Comparison of ENCODE assay signal across 8 cellular contexts in genomic region chr4:77095101-77095826, GRCh38. TPM values are rescaled to one million over a fixed set of nuclear protein-coding genes. Genes with fewer than 3 reads are reported as not detected.
A peak's percentile ranks its signal among the peaks of the same experiment; 100 is the strongest.
DNase-seq lines count a peak whose midpoint lies in the region; ATAC-seq and TF ChIP-seq lines count a peak whose summit lies in the region.

No MANE protein-coding gene starts in this region.

- peak; percentile 96 for ATAC-seq in GM21528 (IDR thresholded peaks at IDR 0.05; ENCODE audit: low FRiP score, unreplicated experiment)

- WGBS in tibial nerve, 2 donors, result 35 to 39% methylated on average over 6 of the region's 6 CpGs

- H3K9me3 ChIP-seq in Peyer's patch (no peaks in the 10 kb centered on the region), osteoblast (ENCODE audit: low read depth, low read length) (no peaks in the 10 kb centered on the region), tibial nerve (no peaks in the 10 kb centered on the region)

- peak; percentile 68 to 85 (median 80) for TF ChIP-seq CTCF in Peyer's patch (IDR thresholded peaks at IDR 0.05)
- TF ChIP-seq CTCF in foreskin fibroblast (IDR thresholded peaks at IDR 0.05; ENCODE audit: low read depth, low read length), result peak; percentile 87
- TF ChIP-seq CTCF in osteoblast (IDR thresholded peaks at IDR 0.05; ENCODE audit: extremely low read depth, low read depth, low read length), result peak; percentile 94
- peak; percentile 76 to 89 (median 79) for TF ChIP-seq CTCF in tibial nerve (IDR thresholded peaks at IDR 0.05)

- intact Hi-C loops in activated T-helper 1 cell treated with anti-CD3 and anti-CD28 coated beads, Interleukin-12 subunit alpha, Interleukin-12 subunit beta, Interleukin-2, Interleukin-4 antibody, amounts not matched to agents 30 ng/mL and 10 ng/mL and 1 ng/mL, durations not matched to agents 14 hours and 24 hours and 36 hours (cut with micrococcal nuclease), result loop anchor here (1.0 kb wide), 4 partner anchors 19 to 263 kb away; no protein-coding TSS in a partner anchor

- H3K4me1 ChIP-seq in Peyer's patch (peaks cover 0 to 4% (median 0%) of the 10 kb centered on the region in 4 donors), osteoblast (ENCODE audit: insufficient read depth, low read length) (peaks cover 10% of the 10 kb centered on the region), tibial nerve (peaks cover 0 to 10% (median 0%) of the 10 kb centered on the region in 4 donors)

- H3K79me2 ChIP-seq in osteoblast (ENCODE audit: insufficient read depth, low read length), result no peaks in the 10 kb centered on the region

- H3K4me3 ChIP-seq in Peyer's patch (no peak overlapping the region), foreskin fibroblast (ENCODE audit: low read depth in 1 of 2, low read length in 2 of 2) (no peak overlapping the region), osteoblast (ENCODE audit: insufficient read depth, low read length) (peak overlapping the region; percentile 19), tibial nerve (no peak overlapping the region)

- H3K27me3 ChIP-seq in Peyer's patch (no peaks in the 10 kb centered on the region), osteoblast (ENCODE audit: insufficient read depth, low read length) (no peaks in the 10 kb centered on the region), tibial nerve (no peaks in the 10 kb centered on the region)

- H3K36me3 ChIP-seq in Peyer's patch (no peaks in the 10 kb centered on the region), osteoblast (ENCODE audit: insufficient read depth, low read length) (no peaks in the 10 kb centered on the region), tibial nerve (no peaks in the 10 kb centered on the region)

- TF ChIP-seq POLR2A in Peyer's patch (IDR thresholded peaks at IDR 0.05) (no peak), tibial nerve (IDR thresholded peaks at IDR 0.05) (no peak)

- no peaks in the 10 kb centered on the region for H3K9me3 Mint-ChIP-seq in activated T-helper 1 cell treated with anti-CD3 and anti-CD28 coated beads, Interleukin-12 subunit alpha, Interleukin-12 subunit beta, Interleukin-2, Interleukin-4 antibody, amounts not matched to agents 30 ng/mL and 10 ng/mL and 1 ng/mL, durations not matched to agents 14 hours and 24 hours and 36 hours

- no peak overlapping the region for H3K27ac ChIP-seq in Peyer's patch
- no peak overlapping the region for H3K27ac ChIP-seq in osteoblast (ENCODE audit: low read depth, low read length)
- no peak overlapping the region for H3K27ac ChIP-seq in tibial nerve

- H3K4me1 Mint-ChIP-seq in activated T-helper 1 cell treated with anti-CD3 and anti-CD28 coated beads, Interleukin-12 subunit alpha, Interleukin-12 subunit beta, Interleukin-2, Interleukin-4 antibody, amounts not matched to agents 30 ng/mL and 10 ng/mL and 1 ng/mL, durations not matched to agents 14 hours and 24 hours and 36 hours (ENCODE audit: low read depth), result peaks cover 18% of the 10 kb centered on the region

- no peak overlapping the region for H3K4me3 Mint-ChIP-seq in activated T-helper 1 cell treated with anti-CD3 and anti-CD28 coated beads, Interleukin-12 subunit alpha, Interleukin-12 subunit beta, Interleukin-2, Interleukin-4 antibody, amounts not matched to agents 30 ng/mL and 10 ng/mL and 1 ng/mL, durations not matched to agents 14 hours and 24 hours and 36 hours

- DNase-seq in DMS53 treated with DMSO at 0.1 percent for 48 hours (lab: John Stamatoyannopoulos, UW; ENCODE audit: unreplicated experiment), result peak; percentile 60
- DNase-seq in HuH-7.5 (ENCODE audit: low spot score), result peak; percentile 40
- peak; percentile 71 to 93 (median 86) for DNase-seq in Peyer's patch
- peak; percentile 45 for DNase-seq in activated T-helper 1 cell treated with anti-CD3 and anti-CD28 coated beads, Interleukin-12 subunit alpha, Interleukin-12 subunit beta, Interleukin-2, Interleukin-4 antibody, amounts not matched to agents 30 ng/mL and 10 ng/mL and 1 ng/mL, durations not matched to agents 14 hours and 24 hours and 36 hours (ENCODE audit: low spot score)
- peak; percentile 46 to 79 for DNase-seq in foreskin fibroblast
- peak; percentile 70 for DNase-seq in osteoblast (ENCODE audit: insufficient read length, low spot score, missing footprints)
- peak; percentile 76 to 83 for DNase-seq in tibial nerve (ENCODE audit: low spot score in 2 of 2)

- H3K27ac Mint-ChIP-seq in activated T-helper 1 cell treated with anti-CD3 and anti-CD28 coated beads, Interleukin-12 subunit alpha, Interleukin-12 subunit beta, Interleukin-2, Interleukin-4 antibody, amounts not matched to agents 30 ng/mL and 10 ng/mL and 1 ng/mL, durations not matched to agents 14 hours and 24 hours and 36 hours, result no peak overlapping the region

- peak overlapping the region; percentile 57 for H2AFZ ChIP-seq in osteoblast (ENCODE audit: low read length)

- peaks cover 4% of the 10 kb centered on the region for H3K27me3 Mint-ChIP-seq in activated T-helper 1 cell treated with anti-CD3 and anti-CD28 coated beads, Interleukin-12 subunit alpha, Interleukin-12 subunit beta, Interleukin-2, Interleukin-4 antibody, amounts not matched to agents 30 ng/mL and 10 ng/mL and 1 ng/mL, durations not matched to agents 14 hours and 24 hours and 36 hours (ENCODE audit: insufficient read depth)

- H3K36me3 Mint-ChIP-seq in activated T-helper 1 cell treated with anti-CD3 and anti-CD28 coated beads, Interleukin-12 subunit alpha, Interleukin-12 subunit beta, Interleukin-2, Interleukin-4 antibody, amounts not matched to agents 30 ng/mL and 10 ng/mL and 1 ng/mL, durations not matched to agents 14 hours and 24 hours and 36 hours (ENCODE audit: low read depth), result no peaks in the 10 kb centered on the region

- H3K4me2 ChIP-seq in osteoblast (ENCODE audit: insufficient read depth, low read length), result peak overlapping the region; percentile 16

- no peaks in the 10 kb centered on the region for H4K20me1 ChIP-seq in osteoblast (ENCODE audit: insufficient read depth, low read length)

- peak in 1 of 2 donors; percentile 47 for TF ChIP-seq EP300 in tibial nerve (IDR thresholded peaks at IDR 0.05)

RNA-seq across cellular contexts. Expression of gene CCNI, which starts 19.5 kb away (rescaled TPM):
- total RNA-seq in Peyer's patch (100 to 1,000 TPM; 132 to 220 (median 176) TPM), osteoblast (229 and 243 TPM in 2 replicates), tibial nerve (100 to 1,000 TPM; 186 to 259 (median 198) TPM)
- 236 and 253 TPM in 2 replicates for total RNA-seq in activated T-helper 1 cell treated with anti-CD3 and anti-CD28 coated beads, Interleukin-12 subunit alpha, Interleukin-12 subunit beta, Interleukin-2, Interleukin-4 antibody, amounts not matched to agents 30 ng/mL and 10 ng/mL and 1 ng/mL, durations not matched to agents 14 hours and 24 hours and 36 hours
